Comparison of ENCODE assay signal across 9 cellular contexts in the genomic region with DNA sequence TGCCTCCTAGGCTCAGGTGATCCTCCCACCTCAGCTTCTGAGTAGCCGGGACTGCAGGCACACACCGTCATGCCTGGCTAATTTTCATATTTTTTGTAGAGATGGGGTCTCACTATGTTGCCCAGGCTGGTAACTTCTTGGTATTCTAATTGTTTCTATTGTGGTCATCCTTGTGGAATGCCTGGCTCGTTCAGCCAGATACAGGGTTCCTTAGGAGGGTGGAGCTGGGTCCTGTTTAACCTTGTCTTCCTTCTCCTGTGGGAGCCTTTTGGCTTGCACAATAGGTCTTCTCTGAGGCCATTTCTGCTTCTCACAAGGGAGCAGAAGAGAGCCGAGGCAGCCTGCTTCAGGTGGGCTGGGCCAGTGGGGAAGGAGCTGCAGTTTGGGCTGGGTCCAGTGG. TPM values are rescaled to one million over a fixed set of nuclear protein-coding genes. Genes with fewer than 3 reads are reported as not detected.
DNase-seq lines count a peak whose midpoint lies in the region; ATAC-seq and TF ChIP-seq lines count a peak whose summit lies in the region.
"Had no signal": no experiment of that assay in that cellular context is flagged by ENCODE, and none has a peak within 500 bp of the region (broad histone marks: within the 10 kb centered on the region; RNA-seq: fewer than 3 reads in every experiment).

No MANE protein-coding gene starts in this region.

- TF ChIP-seq POLR2A in uterus (IDR thresholded peaks at IDR 0.05), result no peak

- H3K27me3 Mint-ChIP-seq in activated naive CD8-positive, alpha-beta T cell, result no peaks in the 10 kb centered on the region
- H3K27me3 Mint-ChIP-seq in activated naive CD8-positive, alpha-beta T cell treated with anti-CD3 and anti-CD28 coated beads for 36 hours, result no peaks in the 10 kb centered on the region

- intact Hi-C loops in uterus (cut with DNase I; ENCODE audit: low total_unique reads), result no loop called here

- H3K4me3 Mint-ChIP-seq in activated naive CD8-positive, alpha-beta T cell, result no peak overlapping the region
- no peak overlapping the region for H3K4me3 Mint-ChIP-seq in activated naive CD8-positive, alpha-beta T cell treated with anti-CD3 and anti-CD28 coated beads for 36 hours

- DNase-seq in activated naive CD8-positive, alpha-beta T cell treated with anti-CD3 and anti-CD28 coated beads for 36 hours, result no peak
- peak; percentile 31 for DNase-seq in dedifferentiated amniotic fluid mesenchymal stem cell (ENCODE audit: extremely low spot score)
- DNase-seq in uterus, result no peak
- no peak for DNase-seq in NCI-H187 (lab: John Stamatoyannopoulos, UW)
- no peak for DNase-seq in mucosa of gallbladder (ENCODE audit: low spot score)
- DNase-seq: NCI-H2227 treated with DMSO at 0.1 percent for 48 hours had no signal

- peaks cover 24% of the 10 kb centered on the region for H3K4me1 Mint-ChIP-seq in activated naive CD8-positive, alpha-beta T cell (ENCODE audit: low read depth)
- peaks cover 21% of the 10 kb centered on the region for H3K4me1 Mint-ChIP-seq in activated naive CD8-positive, alpha-beta T cell treated with anti-CD3 and anti-CD28 coated beads for 36 hours

- H3K36me3 Mint-ChIP-seq in activated naive CD8-positive, alpha-beta T cell, result no peaks in the 10 kb centered on the region
- H3K36me3 Mint-ChIP-seq in activated naive CD8-positive, alpha-beta T cell treated with anti-CD3 and anti-CD28 coated beads for 36 hours, result peaks cover 3% of the 10 kb centered on the region

- TF ChIP-seq CTCF in uterus (IDR thresholded peaks at IDR 0.05), result no peak

- H3K4me3 ChIP-seq in mesodermal cell (ENCODE audit: extremely low read depth, insufficient read depth, low read length, poor library complexity, severe bottlenecking), result no peak overlapping the region
- H3K4me3 ChIP-seq in uterus, result no peak overlapping the region

- H3K9me3 Mint-ChIP-seq in activated naive CD8-positive, alpha-beta T cell (ENCODE audit: low read depth), result no peaks in the 10 kb centered on the region
- no peaks in the 10 kb centered on the region for H3K9me3 Mint-ChIP-seq in activated naive CD8-positive, alpha-beta T cell treated with anti-CD3 and anti-CD28 coated beads for 36 hours

- no peaks in the 10 kb centered on the region for H3K27me3 ChIP-seq in uterus

- H3K9me3 ChIP-seq in mesodermal cell (ENCODE audit: control insufficient read depth, low read length), result no peaks in the 10 kb centered on the region
- no peaks in the 10 kb centered on the region for H3K9me3 ChIP-seq in uterus

- H3K36me3 ChIP-seq in mesodermal cell (ENCODE audit: control insufficient read depth, insufficient read depth, low read length) (peaks cover 79% of the 10 kb centered on the region), uterus (no peaks in the 10 kb centered on the region)

- peak overlapping the region; percentile 22 for H3K27ac Mint-ChIP-seq in activated naive CD8-positive, alpha-beta T cell
- H3K27ac Mint-ChIP-seq in activated naive CD8-positive, alpha-beta T cell treated with anti-CD3 and anti-CD28 coated beads for 36 hours, result no peak overlapping the region

- H3K27ac ChIP-seq in mesodermal cell (ENCODE audit: low read depth, low read length, severe bottlenecking), result peak overlapping the region; percentile 97
- peak overlapping the region; percentile 72 to 80 for H3K27ac ChIP-seq in uterus

- WGBS in mesodermal cell (ENCODE audit: insufficient coverage in 2 of 2), 2 experiments, result 70 to 92% methylated on average over 2 to 3 of the region's 4 CpGs

- no peak for ATAC-seq in GM18520 (IDR thresholded peaks at IDR 0.05; ENCODE audit: unreplicated experiment)

- H3K4me1 ChIP-seq in mesodermal cell (ENCODE audit: control insufficient read depth, insufficient read depth, low read length, poor library complexity, severe bottlenecking) (peaks cover 44% of the 10 kb centered on the region), uterus (peaks cover 12 to 33% of the 10 kb centered on the region in 2 donors)

RNA-seq across cellular contexts. Expression of gene PLEKHO2, which starts 15.7 kb away (rescaled TPM):
- 1 to 10 TPM; 6.8 to 7.8 TPM for total RNA-seq in activated naive CD8-positive, alpha-beta T cell treated with anti-CD3 and anti-CD28 coated beads for 36 hours
- polyA plus RNA-seq in mesodermal cell (2013, experiment 1 of 2), result 15.9 TPM
- 12.8 TPM for polyA plus RNA-seq in mesodermal cell (2013, experiment 2 of 2)
- total RNA-seq in uterus, result 10 to 100 TPM; 10.3 to 46.2 (median 23.0) TPM
- 31.5 TPM for total RNA-seq in mucosa of gallbladder

RNA-seq across cellular contexts. Expression of gene PIF1, which starts 32.0 kb away (rescaled TPM):
- total RNA-seq in activated naive CD8-positive, alpha-beta T cell treated with anti-CD3 and anti-CD28 coated beads for 36 hours, result 10 to 100 TPM; 27.3 to 30.4 TPM
- 16.5 TPM for polyA plus RNA-seq in mesodermal cell (2013, experiment 1 of 2)
- 17.4 TPM for polyA plus RNA-seq in mesodermal cell (2013, experiment 2 of 2)
- 1 to 10 TPM in 1 of 4 donors, under 1 TPM in 2, not detected in 1; 0.24 to 5.5 (median 0.29) TPM for total RNA-seq in uterus
- 6.0 TPM for total RNA-seq in mucosa of gallbladder

RNA-seq across cellular contexts. Expression of gene ANKDD1A, which starts 54.3 kb away (rescaled TPM):
- 1 to 10 TPM; 2.8 to 2.9 TPM for total RNA-seq in activated naive CD8-positive, alpha-beta T cell treated with anti-CD3 and anti-CD28 coated beads for 36 hours
- 4.1 TPM for polyA plus RNA-seq in mesodermal cell (2013, experiment 1 of 2)
- polyA plus RNA-seq in mesodermal cell (2013, experiment 2 of 2), result 3.3 TPM
- 10 to 100 TPM in 3 of 4 donors, under 1 TPM in 1; 0.59 to 36.2 (median 17.7) TPM for total RNA-seq in uterus
- 3.5 TPM for total RNA-seq in mucosa of gallbladder
